Comparison of ENCODE assay signal across 9 cellular contexts in genomic region chr2:88233216-88233615, GRCh38.
"Had no signal": no experiment of that assay in that cellular context is flagged by ENCODE, and none has a peak within 500 bp of the region (broad histone marks: within the 10 kb centered on the region; RNA-seq: fewer than 3 reads in every experiment).

No MANE protein-coding gene starts in this region.

- H3K9me3 Mint-ChIP-seq: GM23338, HFFc6 had no signal

- H3K36me3 ChIP-seq: HAP-1 had no signal

- DNase-seq: GM23248, GOT3, H7, H9, HCEC 1CT, HFFc6 had no signal

- H3K4me1 ChIP-seq: HAP-1 had no signal

- H3K9me3 ChIP-seq: HAP-1 had no signal

- ATAC-seq: GM23338, HCT116 had no signal

- H3K9ac ChIP-seq: GM23248 had no signal

- H3K4me1 Mint-ChIP-seq: GM23338 had no signal

- H3K27ac ChIP-seq: GM23248 had no signal

- H3K27ac Mint-ChIP-seq: GM23338, H9, HFFc6 had no signal

- H3K4me3 ChIP-seq: GM23248, GM23338, HAP-1 had no signal

- H3K4me3 Mint-ChIP-seq: GM23338, H9, HFFc6 had no signal
